8 cellular contexts compared by ENCODE assay signal in genomic region chr14:77151245-77151644, GRCh38. TPM values are rescaled to one million over a fixed set of nuclear protein-coding genes. Genes with fewer than 3 reads are reported as not detected.
DNase-seq lines count a peak whose midpoint lies in the region; ATAC-seq and TF ChIP-seq lines count a peak whose summit lies in the region.

No MANE protein-coding gene starts in this region.

- H3K9me3 ChIP-seq in mammary epithelial cell (replicated peaks; ENCODE audit: insufficient read depth, low read length) (no peaks in the 10 kb centered on the region), left lung (no peaks in the 10 kb centered on the region)

- dilution Hi-C loops in mammary epithelial cell (cut with HindIII; ENCODE audit: low sequenced_read_pairs), result no loop called here

- H3K36me3 ChIP-seq in mammary epithelial cell (ENCODE audit: insufficient read depth, low read length) (no peaks in the 10 kb centered on the region), left lung (no peaks in the 10 kb centered on the region)

- H3K4me3 ChIP-seq in mammary epithelial cell (replicated peaks in 1 of 3; ENCODE audit: insufficient read depth in 1 of 3, low read depth in 2 of 3, low read length in 3 of 3) (no peak overlapping the region), left lung (no peak overlapping the region)

- no peaks in the 10 kb centered on the region for H3K27me3 ChIP-seq in mammary epithelial cell (ENCODE audit: insufficient read depth, low read length)
- peaks cover 10 to 73% of the 10 kb centered on the region in 2 donors for H3K27me3 ChIP-seq in left lung

- no peak overlapping the region for H3K9ac ChIP-seq in mammary epithelial cell (ENCODE audit: insufficient read depth, low read length)

- TF ChIP-seq CTCF in mammary epithelial cell (conservative IDR thresholded peaks at IDR 0.05 in 1 of 2, IDR thresholded peaks at IDR 0.05 in 1 of 2; ENCODE audit: extremely low read depth in 1 of 2, insufficient read depth in 1 of 2, low read depth in 1 of 2, low read length in 2 of 2) (peak; percentile 49 to 54), left lung (IDR thresholded peaks at IDR 0.05) (peak in 1 of 2 donors; percentile 14)

- no peaks in the 10 kb centered on the region for H4K20me1 ChIP-seq in mammary epithelial cell (ENCODE audit: insufficient read depth, low read length)

- intact Hi-C loops in mammary epithelial cell (cut with micrococcal nuclease) (loop anchor here (1.0 to 2.0 kb wide), 2 partner anchors 52 to 275 kb away; partner anchors contain the start of gene CIPC), posterior cingulate gyrus (cut with DNase I) (loop anchor here (5.0 kb wide), 3 partner anchors 61 to 166 kb away; no protein-coding TSS in a partner anchor), left lung (cut with DNase I) (loop anchor here in 1 of 2 donors (10.0 kb wide), 1 partner anchor 164 kb away; no protein-coding TSS in a partner anchor)

- in situ Hi-C loops in mammary epithelial cell (cut with MboI; ENCODE audit: low sequenced_read_pairs in 2 of 2), result loop anchor here in 1 of 2 donors (10.0 kb wide), 1 partner anchor 164 kb away; no protein-coding TSS in a partner anchor

- CTCF ChIA-PET in mammary epithelial cell (lab: Charles Lee; ENCODE audit: low non-redundant PET), result interaction anchor here (0.5 to 1.3 kb wide), 6 partner anchors 9 to 556 kb away, joined by 3 to 12 read pairs (median 5); no protein-coding TSS in a partner anchor

- DNase-seq in SIG-M5 treated with dmso at 0.1 percent for 504 hours (lab: John Stamatoyannopoulos, UW; ENCODE audit: unreplicated experiment), result peak; percentile 27
- no peak for DNase-seq in SIG-M5 (lab: John Stamatoyannopoulos, UW)
- DNase-seq in NCI-H1694 (lab: John Stamatoyannopoulos, UW), result peak; percentile 88
- no peak for DNase-seq in mammary epithelial cell
- peak in 6 of 10 donors; percentile 32 to 86 (median 38) for DNase-seq in posterior cingulate gyrus
- no peak for DNase-seq in left lung

- no peak overlapping the region for H2AFZ ChIP-seq in mammary epithelial cell (ENCODE audit: low read depth, low read length)

- H3K4me2 ChIP-seq in mammary epithelial cell (ENCODE audit: insufficient read depth, low read depth, low read length), result no peak overlapping the region

- BruUV-seq in mammary epithelial cell (replicated peaks; lab: Mats Ljungman, UMichigan), result no TSS peak

- no peak for ATAC-seq in left lung
- ATAC-seq in GM19328 (IDR thresholded peaks at IDR 0.05; ENCODE audit: unreplicated experiment), result no peak
- ATAC-seq in GM18511 (IDR thresholded peaks at IDR 0.05; ENCODE audit: unreplicated experiment), result no peak

- 0% methylated on average over 5 of the region's 5 CpGs for WGBS in mammary epithelial cell (ENCODE audit: low coverage, missing lambda C conversion rate)

- H3K79me2 ChIP-seq in mammary epithelial cell (ENCODE audit: insufficient read depth, low read length), result no peaks in the 10 kb centered on the region

- H3K4me1 ChIP-seq in mammary epithelial cell (ENCODE audit: insufficient read depth, low read length) (no peaks in the 10 kb centered on the region), left lung (no peaks in the 10 kb centered on the region)

- H3K27ac ChIP-seq in mammary epithelial cell (ENCODE audit: insufficient read depth, low read depth, low read length) (no peak overlapping the region), left lung (no peak overlapping the region)

RNA-seq across cellular contexts. Expression of gene ZDHHC22, which starts 9.7 kb away (rescaled TPM):
- total RNA-seq in mammary epithelial cell (not detected), left lung (not detected)
- not detected for polyA plus RNA-seq in mammary epithelial cell
- polyA minus RNA-seq in mammary epithelial cell, result not detected

RNA-seq across cellular contexts. Expression of gene TMEM63C, which starts 30.4 kb away (rescaled TPM):
- total RNA-seq in mammary epithelial cell, result 1 to 10 TPM; 6.3 to 8.3 TPM
- 2.7 TPM for polyA plus RNA-seq in mammary epithelial cell
- 6.6 TPM for polyA minus RNA-seq in mammary epithelial cell
- under 1 TPM in 1 of 2 donors, not detected in 1; 0.47 TPM for total RNA-seq in left lung

RNA-seq across cellular contexts. Expression of gene CIPC, which starts 53.2 kb away (rescaled TPM):
- total RNA-seq in mammary epithelial cell (10 to 100 TPM; 11.6 to 30.2 TPM), left lung (10 to 100 TPM; 18.6 to 19.8 TPM)
- polyA plus RNA-seq in mammary epithelial cell, result 9.9 TPM
- polyA minus RNA-seq in mammary epithelial cell, result 14.5 TPM

Comparison
In these comparisons a context has a peak if more than half of its experiments do, and no peak if none do; other contexts are left out.
1. DNase-seq: peak in SIG-M5 treated with dmso at 0.1 percent for 504 hours (single experiment), NCI-H1694 (single experiment) and posterior cingulate gyrus (6 of 10); none in SIG-M5 (single experiment), mammary epithelial cell (single experiment) and left lung (0 of 2).
2. RNA of gene TMEM63C, which starts 30.4 kb away (total RNA-seq): 6.3 to 8.3 TPM in mammary epithelial cell; 0.47 TPM in left lung; every median in the first group is over 4 times any median in the second.